In the genomic region with DNA sequence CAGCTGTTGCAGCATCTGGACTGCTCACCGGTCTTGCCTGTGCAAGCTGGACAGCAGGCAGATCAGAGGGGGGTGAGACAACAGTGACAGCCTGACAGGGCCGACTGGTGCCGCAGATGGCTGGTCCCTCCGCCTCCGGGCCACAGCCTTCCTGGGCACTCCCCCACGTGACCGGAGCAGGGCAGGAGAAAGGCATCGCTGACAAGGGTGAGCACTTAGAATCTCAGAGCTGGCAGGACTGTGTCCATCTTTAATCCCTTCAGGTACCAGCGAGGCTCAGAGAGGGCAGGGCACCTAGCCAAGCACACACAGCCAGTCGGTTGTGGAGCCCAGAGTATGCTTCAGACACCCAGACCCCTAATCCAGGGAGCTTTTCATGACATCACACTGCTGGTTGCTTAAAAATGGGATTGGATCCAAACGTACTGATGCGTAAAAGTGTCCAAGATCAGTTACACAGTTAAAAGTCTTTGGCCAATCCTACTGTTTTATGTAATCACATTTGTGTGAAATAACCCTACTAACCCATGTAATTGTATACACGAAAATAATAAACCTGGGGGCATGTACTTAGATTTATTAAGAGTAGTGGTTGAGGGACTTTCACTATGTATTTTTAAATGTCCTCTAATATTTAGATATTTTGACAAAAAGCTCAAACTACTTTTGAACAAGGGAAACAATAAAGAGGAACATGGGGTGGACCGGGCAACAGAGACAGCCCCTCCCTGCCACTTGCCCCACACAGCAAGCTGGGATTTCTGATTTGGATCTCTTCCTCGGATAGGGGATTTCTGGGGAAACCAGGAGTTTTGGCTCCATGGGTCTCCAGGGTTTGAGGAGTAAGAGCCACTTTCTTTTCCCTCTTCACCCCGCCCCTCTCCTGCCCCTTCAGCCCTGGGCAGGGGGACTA, we compare ENCODE assay signal across 1 cellular context.
TF ChIP-seq lines count a peak whose summit lies in the region.

No MANE protein-coding gene starts in this region.

TF ChIP-seq in H1, 55 proteins besides CTCF, POLR2A, EP300 and RAD21:
- TF ChIP-seq CHD7 (IDR thresholded peaks at IDR 0.05; ENCODE audit: insufficient replicate concordance, low read length) (no peak), CBX8 (IDR thresholded peaks at IDR 0.05; ENCODE audit: borderline replicate concordance, low read depth, low read length) (no peak), SAP30 (IDR thresholded peaks at IDR 0.05; ENCODE audit: insufficient read depth, insufficient replicate concordance, low read length) (no peak), SP1 (IDR thresholded peaks at IDR 0.05; ENCODE audit: low read depth, low read length) (no peak)
